ENCODE assay signal across 7 cellular contexts in the genomic region with DNA sequence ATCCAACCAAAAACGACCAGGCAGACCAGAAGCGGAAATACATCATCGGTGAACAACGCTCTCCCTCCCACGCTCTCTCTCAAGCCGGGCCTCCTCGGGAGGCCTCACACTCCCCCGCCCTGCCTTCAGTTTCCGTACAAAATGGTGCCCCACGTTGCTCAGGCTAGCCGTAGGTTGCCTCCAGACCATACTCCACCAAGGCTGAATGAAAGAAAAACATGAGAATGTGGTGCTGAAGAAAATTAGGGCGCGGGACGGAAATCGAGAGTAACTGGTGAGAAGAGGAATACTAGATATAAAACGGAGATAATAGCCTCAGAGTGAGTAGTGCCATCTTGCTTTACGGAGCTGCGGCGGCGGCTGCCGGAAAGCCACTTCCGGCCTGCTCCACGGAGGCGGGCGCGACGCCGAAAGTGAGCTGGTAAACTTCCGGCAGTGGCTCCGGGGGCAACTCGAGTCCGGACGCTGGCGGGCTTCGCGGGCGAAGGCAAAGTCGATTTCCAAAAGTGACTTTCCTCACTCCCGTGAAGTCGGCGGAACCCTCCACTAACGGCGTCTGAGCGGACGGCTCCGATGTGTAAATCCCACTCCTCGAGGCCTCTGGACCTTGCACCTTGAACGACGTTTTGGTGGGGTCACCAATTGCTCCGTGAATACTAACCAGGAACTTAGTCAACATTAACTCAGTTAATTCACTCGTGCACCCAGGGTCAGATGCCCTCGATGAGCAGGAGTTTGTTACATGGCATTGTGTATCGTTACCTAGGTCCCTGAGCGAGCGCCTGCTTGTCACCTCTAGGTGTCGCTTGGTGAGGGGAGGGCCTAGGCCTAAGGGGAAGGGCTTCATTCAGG. TPM values are rescaled to one million over a fixed set of nuclear protein-coding genes. Genes with fewer than 3 reads are reported as not detected.
A peak's percentile ranks its signal among the peaks of the same experiment; 100 is the strongest.
DNase-seq lines count a peak whose midpoint lies in the region; ATAC-seq, FAIRE-seq and TF ChIP-seq lines count a peak whose summit lies in the region.

Gene SH3BP5L, minus strand, starts transcription at position 7 of the 852 bp plus-strand sequence. CDS start 980 bp downstream, outside the sequence.

- H2AFZ ChIP-seq in astrocyte (ENCODE audit: low read depth, low read length) = peak within 1 kb of the TSS; percentile 96

- peaks cover 10% of the 10 kb centered on the region for H4K20me1 ChIP-seq in astrocyte (ENCODE audit: insufficient read depth, low read length)

- H3K27me3 ChIP-seq in astrocyte (ENCODE audit: insufficient read depth, low read length) = no peaks in the 10 kb centered on the region

- H3K4me1 ChIP-seq in astrocyte (ENCODE audit: insufficient read depth, low read length) = peaks cover 43% of the 10 kb centered on the region

- H3K4me2 ChIP-seq in astrocyte (ENCODE audit: low read length) = peak within 1 kb of the TSS; percentile 90

- peaks cover 2% of the 10 kb centered on the region for H3K9me3 Mint-ChIP-seq in astrocyte (ENCODE audit: unreplicated experiment)

- H3K4me1 Mint-ChIP-seq in astrocyte (ENCODE audit: low read depth, unreplicated experiment) = peaks cover 41% of the 10 kb centered on the region

- peaks cover 11% of the 10 kb centered on the region for H3K36me3 Mint-ChIP-seq in astrocyte (ENCODE audit: low read depth, unreplicated experiment)

- H3K27ac Mint-ChIP-seq in astrocyte (ENCODE audit: unreplicated experiment) = peak within 1 kb of the TSS; percentile 96

- no peaks in the 10 kb centered on the region for H3K9me3 ChIP-seq in astrocyte (ENCODE audit: insufficient read depth, low read depth, low read length)

- peaks cover 10% of the 10 kb centered on the region for H3K36me3 ChIP-seq in astrocyte (ENCODE audit: insufficient read depth, low read length)

- peak; percentile 64 for TF ChIP-seq CTCF in astrocyte (IDR thresholded peaks at IDR 0.05; ENCODE audit: insufficient read depth, low read depth, low read length)

- H3K27ac ChIP-seq in astrocyte (ENCODE audit: low read depth, low read length) = peak within 1 kb of the TSS; percentile 99

- DNase-seq in GM18507 (ENCODE audit: extremely low spot score, insufficient read length, low read depth) (peak; percentile 90), NCI-H2029 (lab: John Stamatoyannopoulos, UW) (peak; percentile 86), T-helper 22 cell (ENCODE audit: low read depth) (peak; percentile 85), astrocyte (ENCODE audit: low read depth) (peak; percentile 94), hepatic stellate cell (ENCODE audit: low spot score) (peak; percentile 97), retina (peak; percentile 98)

- peak; percentile 92 for FAIRE-seq in GM18507 (lab: Jason Lieb, UNC)
- FAIRE-seq in astrocyte (lab: Jason Lieb, UNC) = no peak

- H3K27me3 Mint-ChIP-seq in astrocyte (ENCODE audit: low read depth, unreplicated experiment) = no peaks in the 10 kb centered on the region

- H3K79me2 ChIP-seq in astrocyte (ENCODE audit: insufficient read depth, low read length) = peaks cover 43% of the 10 kb centered on the region

- H3K4me3 Mint-ChIP-seq in astrocyte (ENCODE audit: unreplicated experiment) = peak within 1 kb of the TSS; percentile 90

- ATAC-seq in HG02981 (IDR thresholded peaks at IDR 0.05; ENCODE audit: unreplicated experiment) = peak; percentile 90

- H3K4me3 ChIP-seq in astrocyte (ENCODE audit: insufficient read depth, low read depth, low read length) = peak within 1 kb of the TSS; percentile 82

- peak within 1 kb of the TSS; percentile 99 for H3K9ac ChIP-seq in astrocyte (ENCODE audit: low read length)

RNA-seq across cellular contexts. Expression of gene SH3BP5L, which starts in this region (rescaled TPM):
- total RNA-seq in astrocyte = 34.9 and 37.7 TPM in 2 replicates

Comparison
In these comparisons a context has a peak if more than half of its experiments do, and no peak if none do; other contexts are left out.
1. Peak in every context shown above with its lines: DNase-seq, ATAC-seq, H3K4me3 ChIP-seq and H3K27ac ChIP-seq.